ENCODE assay signal across 25 cellular contexts in genomic region chr1:18789246-18789645, GRCh38.
"Had no signal": no experiment of that assay in that cellular context is flagged by ENCODE, and none has a peak within 500 bp of the region (broad histone marks: within the 10 kb centered on the region; RNA-seq: fewer than 3 reads in every experiment).

No MANE protein-coding gene starts in this region.

- H3K27ac Mint-ChIP-seq: dendritic cell treated with granulocyte-macrophage colony-stimulating factor and Interleukin-4, amounts not matched to agents 40 ng/mL and 50 ng/mL, for 4 days; effector memory CD8-positive, alpha-beta T cell; endodermal cell had no signal

- ATAC-seq: effector memory CD8-positive, alpha-beta T cell; esophagus mucosa; foreskin keratinocyte; gastrocnemius medialis; gastroesophageal sphincter; heart left ventricle; heart right ventricle had no signal

- H3K9me3 ChIP-seq: colonic mucosa, esophagus squamous epithelium, gastrocnemius medialis had no signal

- H3K4me1 ChIP-seq: colonic mucosa, esophagus muscularis mucosa, esophagus squamous epithelium, foreskin keratinocyte, gastrocnemius medialis, gastroesophageal sphincter, heart left ventricle, heart right ventricle had no signal

- H3K9me3 Mint-ChIP-seq: dendritic cell treated with granulocyte-macrophage colony-stimulating factor and Interleukin-4, amounts not matched to agents 40 ng/mL and 50 ng/mL, for 4 days; effector memory CD8-positive, alpha-beta T cell had no signal

- H3K4me3 ChIP-seq: colonic mucosa, coronary artery, dorsolateral prefrontal cortex, esophagus muscularis mucosa, esophagus squamous epithelium, gastrocnemius medialis, gastroesophageal sphincter, heart left ventricle, heart right ventricle had no signal

- DNase-seq: colonic mucosa; cortex of kidney; dermis blood vessel endothelial cell; dorsolateral prefrontal cortex; effector CD4-positive, alpha-beta T cell; effector CD8-positive, alpha-beta T cell; effector memory CD4-positive, alpha-beta T cell; effector memory CD8-positive, alpha-beta T cell; endodermal cell; erythroblast; esophagus squamous epithelium; foreskin fibroblast; foreskin keratinocyte; foreskin melanocyte; gastrocnemius medialis; glutamatergic neuron; head of caudate nucleus; heart left ventricle; heart right ventricle had no signal

- H3K36me3 ChIP-seq: colonic mucosa, esophagus muscularis mucosa, esophagus squamous epithelium, gastrocnemius medialis, gastroesophageal sphincter, heart left ventricle, heart right ventricle had no signal

- H3K27me3 ChIP-seq: colonic mucosa had no signal

- H3K27ac ChIP-seq: colonic mucosa, coronary artery, dorsolateral prefrontal cortex, epithelial cell of prostate, esophagus muscularis mucosa, esophagus squamous epithelium, foreskin keratinocyte, gastrocnemius medialis, gastroesophageal sphincter, heart left ventricle, heart right ventricle had no signal

- H3K4me3 Mint-ChIP-seq: dendritic cell treated with granulocyte-macrophage colony-stimulating factor and Interleukin-4, amounts not matched to agents 40 ng/mL and 50 ng/mL, for 4 days; effector memory CD8-positive, alpha-beta T cell; endodermal cell had no signal
